Comparison of ENCODE assay signal across 20 cellular contexts in genomic region chr15:77859491-77860060, GRCh38.
DNase-seq lines count a peak whose midpoint lies in the region; FAIRE-seq and TF ChIP-seq lines count a peak whose summit lies in the region.
"Had no signal": no experiment of that assay in that cellular context is flagged by ENCODE, and none has a peak within 500 bp of the region (broad histone marks: within the 10 kb centered on the region; RNA-seq: fewer than 3 reads in every experiment).

No MANE protein-coding gene starts in this region.

- intact Hi-C loops in kidney (cut with DNase I) (no loop called here), spleen (cut with DNase I; ENCODE audit: low total_unique reads) (no loop called here)

- DNase-seq in NCI-H146 (lab: John Stamatoyannopoulos, UW) (peak; percentile 6), NCI-H146 treated with DMSO at 0.1 percent for 48 hours (lab: John Stamatoyannopoulos, UW; ENCODE audit: unreplicated experiment) (no peak), Peyer's patch (peak in 2 of 3 donors; percentile 69 to 74), kidney (peak; percentile 39), spleen (peak; percentile 60), caudate nucleus (lab: John Stamatoyannopoulos, UW) (no peak), NCI-H1417 treated with DMSO at 0.1 percent for 48 hours (lab: John Stamatoyannopoulos, UW) (no peak), putamen (ENCODE audit: low spot score) (no peak)
- DNase-seq: activated CD4-positive, alpha-beta T cell treated with anti-CD3 and anti-CD28 coated beads, Interleukin-2, amount 50 U/mL, for 48 hours; activated naive CD4-positive, alpha-beta T cell treated with anti-CD3 and anti-CD28 coated beads, Interleukin-2, amount 10 ng/mL, durations not matched to agents 7 days and 5 days; central memory CD4-positive, alpha-beta T cell; DMS79 treated with DMSO at 0.1 percent for 48 hours; effector memory CD8-positive, alpha-beta T cell; left cardiac atrium; NCI-H226; stimulated activated CD4-positive, alpha-beta T cell treated with anti-CD3 and anti-CD28 coated beads, Interleukin-4, amount 100 ng/mL, for 1 hour; uterus; WERI-Rb-1 had no signal

- no peak for FAIRE-seq in kidney (lab: Jason Lieb, UNC)

- no peaks in the 10 kb centered on the region for H3K9me3 ChIP-seq in Peyer's patch
- H3K9me3 ChIP-seq in kidney (ENCODE audit: control insufficient read depth in 1 of 2, low read length in 2 of 2) = no peaks in the 10 kb centered on the region
- H3K9me3 ChIP-seq in spleen = no peaks in the 10 kb centered on the region
- H3K9me3 ChIP-seq: uterus had no signal

- H3K27me3 ChIP-seq in Peyer's patch (no peaks in the 10 kb centered on the region), spleen (replicated peaks in 1 of 7) (peaks cover 0 to 15% (median 0%) of the 10 kb centered on the region in 7 donors)
- H3K27me3 ChIP-seq: uterus had no signal

- TF ChIP-seq POLR2A in Peyer's patch (IDR thresholded peaks at IDR 0.05) (no peak), spleen (IDR thresholded peaks at IDR 0.05) (no peak)

- H3K9ac ChIP-seq in kidney (ENCODE audit: low read length in 2 of 2) = no peak overlapping the region

- 68 to 77% (median 75%) methylated on average over 2 of the region's 2 CpGs for WGBS in spleen, 5 donors

- H3K36me3 ChIP-seq in Peyer's patch = no peaks in the 10 kb centered on the region
- no peaks in the 10 kb centered on the region for H3K36me3 ChIP-seq in kidney (ENCODE audit: control insufficient read depth in 1 of 2, insufficient read depth in 2 of 2, low read length in 2 of 2)
- no peaks in the 10 kb centered on the region for H3K36me3 ChIP-seq in spleen
- H3K36me3 ChIP-seq: uterus, WERI-Rb-1 had no signal

- H3K4me3 ChIP-seq in Peyer's patch (no peak overlapping the region), kidney (ENCODE audit: low read length in 2 of 2) (no peak overlapping the region), spleen (no peak overlapping the region)
- H3K4me3 ChIP-seq: smooth muscle cell, uterus had no signal

- H3K27ac ChIP-seq in Peyer's patch (no peak overlapping the region), kidney (ENCODE audit: low read depth in 2 of 2, low read length in 2 of 2) (no peak overlapping the region), spleen (no peak overlapping the region), caudate nucleus (ENCODE audit: low read depth, low read length) (no peak overlapping the region)
- H3K27ac ChIP-seq: 22Rv1, uterus, WERI-Rb-1 had no signal

- no peak for TF ChIP-seq CTCF in Peyer's patch (IDR thresholded peaks at IDR 0.05)
- no peak for TF ChIP-seq CTCF in kidney (IDR thresholded peaks at IDR 0.05; ENCODE audit: borderline replicate concordance, extremely low read depth, insufficient read depth)
- no peak for TF ChIP-seq CTCF in spleen (IDR thresholded peaks at IDR 0.05 in 8 of 11, conservative IDR thresholded peaks at IDR 0.05 in 3 of 11)

- H3K4me1 ChIP-seq in Peyer's patch (no peaks in the 10 kb centered on the region), kidney (ENCODE audit: control insufficient read depth in 1 of 2, insufficient read depth in 1 of 2, low read depth in 1 of 2, low read length in 2 of 2) (no peaks in the 10 kb centered on the region), spleen (no peaks in the 10 kb centered on the region)
- H3K4me1 ChIP-seq: uterus had no signal

Comparison
In these comparisons a context has a peak if more than half of its experiments do, and no peak if none do; other contexts are left out.
1. DNase-seq: peak in NCI-H146 (single experiment), Peyer's patch (2 of 3), kidney (single experiment) and spleen (single experiment); none in NCI-H146 treated with DMSO at 0.1 percent for 48 hours (single experiment), caudate nucleus (0 of 61), NCI-H1417 treated with DMSO at 0.1 percent for 48 hours (single experiment) and putamen (single experiment).